In genomic region chr2:237085261-237086221, GRCh38 we compare ENCODE assay signal across 8 cellular contexts. TPM values are rescaled to one million over a fixed set of nuclear protein-coding genes. Genes with fewer than 3 reads are reported as not detected.
A peak's percentile ranks its signal among the peaks of the same experiment; 100 is the strongest.
DNase-seq lines count a peak whose midpoint lies in the region; ATAC-seq and TF ChIP-seq lines count a peak whose summit lies in the region.

Gene COPS8, plus strand, starts transcription at chr2:237085889. Its CDS starts 76 bp downstream, at chr2:237085965.

- H3K9me3 ChIP-seq in smooth muscle cell (replicated peaks; ENCODE audit: low read depth), result no peaks in the 10 kb centered on the region

- H3K27me3 ChIP-seq in smooth muscle cell (ENCODE audit: low read depth), result no peaks in the 10 kb centered on the region

- peak within 1 kb of the TSS; percentile 90 for H2AFZ ChIP-seq in smooth muscle cell (ENCODE audit: low read depth)

- H3F3A ChIP-seq in smooth muscle cell (ENCODE audit: low read depth), result peaks cover 14% of the 10 kb centered on the region

- CTCF ChIA-PET in WTC11 (lab: Charles Lee), result interaction anchor here (0.6 to 2.8 kb wide), 8 partner anchors 15 to 776 kb away, joined by 3 to 10 read pairs (median 4); no protein-coding TSS in a partner anchor

- no peaks in the 10 kb centered on the region for H3K9me3 Mint-ChIP-seq in WTC11

- POLR2A ChIA-PET in WTC11 (lab: Charles Lee), result interaction anchor here (0.6 to 1.0 kb wide), 4 partner anchors 16 to 341 kb away, joined by 3 read pairs; no protein-coding TSS in a partner anchor

- H3K4me1 ChIP-seq in smooth muscle cell (ENCODE audit: low read depth), result peaks cover 17% of the 10 kb centered on the region

- peak within 1 kb of the TSS; percentile 94 for H3K4me2 ChIP-seq in smooth muscle cell

- TF ChIP-seq CTCF in WTC11 (IDR thresholded peaks at IDR 0.05) (no peak), cardiac fibroblast (IDR thresholded peaks at IDR 0.05; ENCODE audit: low read depth, low read length) (peak; percentile 23), smooth muscle cell (IDR thresholded peaks at IDR 0.05; ENCODE audit: borderline replicate concordance, insufficient read depth, poor library complexity, severe bottlenecking) (no peak)

- H3K27me3 Mint-ChIP-seq in WTC11 (ENCODE audit: low read depth), result peaks cover 4% of the 10 kb centered on the region; the same call in 1 of the 2 replicates

- H3K9ac ChIP-seq in smooth muscle cell (ENCODE audit: low read depth), result peak within 1 kb of the TSS; percentile 96

- 1% methylated on average over 84 of the region's 85 CpGs for WGBS in smooth muscle cell (ENCODE audit: low lambda C conversion rate)

- peak; percentile 96 for DNase-seq in AG08395 (ENCODE audit: low spot score)
- DNase-seq in NCI-H226, result peak; percentile 93
- DNase-seq in WTC11 (ENCODE audit: low spot score), result peak; percentile 95
- DNase-seq in cardiac fibroblast (ENCODE audit: low read depth in 2 of 2), result peak; percentile 93 to 95
- peak; percentile 98 for DNase-seq in iPS-NIHi11 (ENCODE audit: low spot score)
- peak; percentile 79 for DNase-seq in smooth muscle cell (lab: John Stamatoyannopoulos, UW; ENCODE audit: unreplicated experiment)

- peak within 1 kb of the TSS; percentile 91 for H3K27ac ChIP-seq in smooth muscle cell (ENCODE audit: low read depth)

- peaks cover 8% of the 10 kb centered on the region for H3K4me1 Mint-ChIP-seq in WTC11

- peaks cover 5% of the 10 kb centered on the region; the same call in 1 of the 2 replicates for H3K36me3 Mint-ChIP-seq in WTC11

- peak within 1 kb of the TSS; percentile 99 for H3K27ac Mint-ChIP-seq in WTC11

- no peaks in the 10 kb centered on the region for H3K36me3 ChIP-seq in smooth muscle cell (ENCODE audit: low read depth)

- H4K20me1 ChIP-seq in smooth muscle cell (ENCODE audit: low read depth), result no peaks in the 10 kb centered on the region

- peaks cover 63% of the 10 kb centered on the region for H3K79me2 ChIP-seq in smooth muscle cell (ENCODE audit: low read depth)

- ATAC-seq in GM18909 (IDR thresholded peaks at IDR 0.05; ENCODE audit: poor library complexity, unreplicated experiment) (peak; percentile 97), HG03175 (IDR thresholded peaks at IDR 0.05; ENCODE audit: unreplicated experiment) (peak; percentile 97), WTC11 (peak; percentile 99)

- H3K4me3 Mint-ChIP-seq in WTC11, result peak within 1 kb of the TSS; percentile 98

- peak within 1 kb of the TSS; percentile 86 to 91 for H3K4me3 ChIP-seq in cardiac fibroblast (replicated peaks in 1 of 2; ENCODE audit: low read depth in 2 of 2, low read length in 2 of 2)
- peak within 1 kb of the TSS; percentile 86 for H3K4me3 ChIP-seq in smooth muscle cell

TF ChIP-seq in WTC11, 78 proteins besides CTCF, POLR2A, EP300 and RAD21 (continues in another document):
- TF ChIP-seq CDX4 (CRISPR knock-in tag; IDR thresholded peaks at IDR 0.05; ENCODE audit: borderline replicate concordance) (no peak), ATF1 (CRISPR knock-in tag; IDR thresholded peaks at IDR 0.05) (peak; percentile 98), ZNF232 (CRISPR knock-in tag; IDR thresholded peaks at IDR 0.05) (peak; percentile 67; the same call in 1 of the 2 replicates), ETV6 (CRISPR knock-in tag; IDR thresholded peaks at IDR 0.05) (peak; percentile 92), ATF6 (CRISPR knock-in tag; IDR thresholded peaks at IDR 0.05) (no peak), SMAD3 (CRISPR knock-in tag; IDR thresholded peaks at IDR 0.05; ENCODE audit: borderline replicate concordance) (peak; percentile 62; the same call in 1 of the 2 replicates), ARID4B (CRISPR knock-in tag; IDR thresholded peaks at IDR 0.05; ENCODE audit: borderline replicate concordance) (0 out of 2 replicates have a peak, but pooled peaks have one; percentile 67)
- TF ChIP-seq, protein P1, sequence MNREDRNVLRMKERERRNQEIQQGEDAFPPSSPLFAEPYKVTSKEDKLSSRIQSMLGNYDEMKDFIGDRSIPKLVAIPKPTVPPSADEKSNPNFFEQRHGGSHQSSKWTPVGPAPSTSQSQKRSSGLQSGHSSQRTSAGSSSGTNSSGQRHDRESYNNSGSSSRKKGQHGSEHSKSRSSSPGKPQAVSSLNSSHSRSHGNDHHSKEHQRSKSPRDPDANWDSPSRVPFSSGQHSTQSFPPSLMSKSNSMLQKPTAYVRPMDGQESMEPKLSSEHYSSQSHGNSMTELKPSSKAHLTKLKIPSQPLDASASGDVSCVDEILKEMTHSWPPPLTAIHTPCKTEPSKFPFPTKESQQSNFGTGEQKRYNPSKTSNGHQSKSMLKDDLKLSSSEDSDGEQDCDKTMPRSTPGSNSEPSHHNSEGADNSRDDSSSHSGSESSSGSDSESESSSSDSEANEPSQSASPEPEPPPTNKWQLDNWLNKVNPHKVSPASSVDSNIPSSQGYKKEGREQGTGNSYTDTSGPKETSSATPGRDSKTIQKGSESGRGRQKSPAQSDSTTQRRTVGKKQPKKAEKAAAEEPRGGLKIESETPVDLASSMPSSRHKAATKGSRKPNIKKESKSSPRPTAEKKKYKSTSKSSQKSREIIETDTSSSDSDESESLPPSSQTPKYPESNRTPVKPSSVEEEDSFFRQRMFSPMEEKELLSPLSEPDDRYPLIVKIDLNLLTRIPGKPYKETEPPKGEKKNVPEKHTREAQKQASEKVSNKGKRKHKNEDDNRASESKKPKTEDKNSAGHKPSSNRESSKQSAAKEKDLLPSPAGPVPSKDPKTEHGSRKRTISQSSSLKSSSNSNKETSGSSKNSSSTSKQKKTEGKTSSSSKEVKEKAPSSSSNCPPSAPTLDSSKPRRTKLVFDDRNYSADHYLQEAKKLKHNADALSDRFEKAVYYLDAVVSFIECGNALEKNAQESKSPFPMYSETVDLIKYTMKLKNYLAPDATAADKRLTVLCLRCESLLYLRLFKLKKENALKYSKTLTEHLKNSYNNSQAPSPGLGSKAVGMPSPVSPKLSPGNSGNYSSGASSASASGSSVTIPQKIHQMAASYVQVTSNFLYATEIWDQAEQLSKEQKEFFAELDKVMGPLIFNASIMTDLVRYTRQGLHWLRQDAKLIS (CRISPR knock-in tag; IDR thresholded peaks at IDR 0.05; ENCODE audit: borderline replicate concordance), result peak; percentile 61; the same call in 1 of the 2 replicates

RNA-seq across cellular contexts. Expression of gene COPS8, which starts in this region (rescaled TPM):
- 51.0 to 65.9 TPM (median 60.1 TPM) in 3 replicates for total RNA-seq in WTC11 (2021)
- 159 and 194 TPM in 2 replicates for total RNA-seq in smooth muscle cell
- polyA plus RNA-seq in smooth muscle cell, result 130 and 132 TPM in 2 replicates

Comparison
In these comparisons a context has a peak if more than half of its experiments do, and no peak if none do; other contexts are left out.
1. Peak in every context shown above with its lines: DNase-seq, ATAC-seq, H3K4me3 ChIP-seq and H3K27ac ChIP-seq.